Comparison of ENCODE assay signal across 8 cellular contexts in the genomic region with DNA sequence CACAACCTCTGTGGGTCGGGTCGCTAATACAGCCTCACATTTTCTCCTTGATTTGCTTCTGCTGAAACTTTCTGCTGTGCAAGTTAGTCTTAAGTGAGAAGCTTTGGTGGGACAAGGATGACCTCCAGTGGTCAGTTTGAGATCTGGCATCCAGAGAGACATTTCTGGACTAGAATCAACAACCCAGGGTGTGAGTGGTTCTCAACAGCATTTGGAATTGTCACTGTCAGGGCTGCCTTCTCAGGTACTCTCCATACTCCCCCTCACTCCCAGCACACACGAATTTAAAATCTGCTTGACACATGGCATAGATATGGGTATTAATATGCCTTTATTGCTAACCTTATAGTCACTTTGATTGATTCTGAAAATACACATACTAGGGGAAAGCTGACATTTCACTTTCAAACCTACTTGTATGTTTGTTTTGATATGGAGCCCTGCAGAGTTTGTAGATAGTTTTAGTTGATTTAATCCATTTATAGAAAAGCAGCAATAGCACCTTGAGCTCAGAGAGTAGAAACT. TPM values are rescaled to one million over a fixed set of nuclear protein-coding genes. Genes with fewer than 3 reads are reported as not detected.
DNase-seq lines count a peak whose midpoint lies in the region; ATAC-seq and TF ChIP-seq lines count a peak whose summit lies in the region.

No MANE protein-coding gene starts in this region.

- no peak overlapping the region for H3K4me3 ChIP-seq in NB4 (ENCODE audit: low read depth, low read length)
- H3K4me3 ChIP-seq in SJCRH30: no peak overlapping the region
- H3K4me3 ChIP-seq in left ventricle myocardium inferior: no peak overlapping the region
- H3K4me3 ChIP-seq in retinal pigment epithelial cell (ENCODE audit: low read length): no peak overlapping the region

- DNase-seq in DMS153 treated with DMSO at 0.1 percent for 48 hours (lab: John Stamatoyannopoulos, UW; ENCODE audit: unreplicated experiment): peak; percentile 30
- peak; percentile 77 for DNase-seq in NB4 (ENCODE audit: low read depth)
- peak; percentile 36 to 74 for DNase-seq in SJCRH30
- DNase-seq in amniotic epithelial cell (ENCODE audit: low read depth): peak; percentile 71
- DNase-seq in left ventricle myocardium inferior: no peak
- peak; percentile 39 for DNase-seq in retinal pigment epithelial cell (ENCODE audit: low read depth)

- H3K9me3 ChIP-seq in SJCRH30 (replicated peaks): no peaks in the 10 kb centered on the region
- no peaks in the 10 kb centered on the region for H3K9me3 ChIP-seq in left ventricle myocardium inferior (replicated peaks)

- intact Hi-C loops in left ventricle myocardium inferior (cut with micrococcal nuclease): loop anchor here (10.0 kb wide), 1 partner anchor 247 kb away; no protein-coding TSS in a partner anchor

- H3K4me1 ChIP-seq in SJCRH30 (no peaks in the 10 kb centered on the region), left ventricle myocardium inferior (peaks cover 10% of the 10 kb centered on the region)

- H3K27ac ChIP-seq in SJCRH30 (no peak overlapping the region), left ventricle myocardium inferior (replicated peaks) (no peak overlapping the region)

- H3K27me3 ChIP-seq in SJCRH30 (no peaks in the 10 kb centered on the region), left ventricle myocardium inferior (ENCODE audit: low read depth) (peaks cover 26% of the 10 kb centered on the region)

- no peak for TF ChIP-seq POLR2A in NB4 (IDR thresholded peaks at IDR 0.05; ENCODE audit: extremely low read depth, insufficient read length)

- ATAC-seq in GM21717 (IDR thresholded peaks at IDR 0.05; ENCODE audit: unreplicated experiment) (peak; percentile 66), HG02973 (IDR thresholded peaks at IDR 0.05; ENCODE audit: unreplicated experiment) (no peak)

- TF ChIP-seq CTCF in NB4 (IDR thresholded peaks at IDR 0.05; ENCODE audit: low read depth, low read length): peak; percentile 75
- peak; percentile 79 for TF ChIP-seq CTCF in left ventricle myocardium inferior (IDR thresholded peaks at IDR 0.05; ENCODE audit: borderline replicate concordance)
- TF ChIP-seq CTCF in retinal pigment epithelial cell (conservative IDR thresholded peaks at IDR 0.05; ENCODE audit: low read depth, low read length): peak; percentile 79

- H3K36me3 ChIP-seq in SJCRH30: no peaks in the 10 kb centered on the region
- no peaks in the 10 kb centered on the region for H3K36me3 ChIP-seq in left ventricle myocardium inferior

RNA-seq across cellular contexts. Expression of a gene that starts 13.2 kb away (rescaled TPM):
- not detected in 2 replicates for total RNA-seq in SJCRH30 (2014; rRNA removed; shearing (Covaris generic))
- not detected for total RNA-seq in left ventricle myocardium inferior

RNA-seq across cellular contexts. Expression of a gene that starts 31.5 kb away (rescaled TPM):
- 150 and 161 TPM in 2 replicates for total RNA-seq in SJCRH30 (2014; rRNA removed; shearing (Covaris generic))
- 35.0 TPM for total RNA-seq in left ventricle myocardium inferior
